In genomic region chr2:84717302-84717701, GRCh38 we compare ENCODE assay signal across 24 cellular contexts.
DNase-seq lines count a peak whose midpoint lies in the region; ATAC-seq and TF ChIP-seq lines count a peak whose summit lies in the region.
"Had no signal": no experiment of that assay in that cellular context is flagged by ENCODE, and none has a peak within 500 bp of the region (broad histone marks: within the 10 kb centered on the region; RNA-seq: fewer than 3 reads in every experiment).

No MANE protein-coding gene starts in this region.

- H3K27ac ChIP-seq in WERI-Rb-1: 0 out of 2 replicates have a peak overlapping the region, but pooled peaks have one; percentile 26
- H3K27ac ChIP-seq: GM23248, PC-9, SJSA1 had no signal

- no peaks in the 10 kb centered on the region for H3K9me3 Mint-ChIP-seq in activated naive CD4-positive, alpha-beta T cell treated with anti-CD3 and anti-CD28 coated beads, Interleukin-2, amount 50 U/mL, for 24 hours
- H3K9me3 Mint-ChIP-seq in naive thymus-derived CD8-positive, alpha-beta T cell: peaks cover 0 to 5% (median 0%) of the 10 kb centered on the region in 9 donors
- no peaks in the 10 kb centered on the region for H3K9me3 Mint-ChIP-seq in activated T-helper 17 cell treated with anti-CD3 and anti-CD28 coated beads, Interleukin-2, amount 50 U/mL, for 72 hours
- H3K9me3 Mint-ChIP-seq: H9 had no signal

- peak overlapping the region; percentile 65 for H3K4me3 Mint-ChIP-seq in activated naive CD4-positive, alpha-beta T cell treated with anti-CD3 and anti-CD28 coated beads, Interleukin-2, amount 50 U/mL, for 24 hours
- H3K4me3 Mint-ChIP-seq in naive thymus-derived CD8-positive, alpha-beta T cell: peak overlapping the region in 9 of 10 donors; percentile 8 to 92 (median 77)
- no peak overlapping the region for H3K4me3 Mint-ChIP-seq in activated T-helper 17 cell treated with anti-CD3 and anti-CD28 coated beads, Interleukin-2, amount 50 U/mL, for 72 hours
- H3K4me3 Mint-ChIP-seq: H9 had no signal

- H3K9me3 ChIP-seq in WERI-Rb-1 (ENCODE audit: severe bottlenecking): no peaks in the 10 kb centered on the region
- H3K9me3 ChIP-seq: SJSA1 had no signal

- H3K27me3 ChIP-seq in WERI-Rb-1 (ENCODE audit: insufficient read depth, low read depth, severe bottlenecking): no peaks in the 10 kb centered on the region
- H3K27me3 ChIP-seq: SJSA1 had no signal

- peak overlapping the region; percentile 75 for H3K27ac Mint-ChIP-seq in activated naive CD4-positive, alpha-beta T cell treated with anti-CD3 and anti-CD28 coated beads, Interleukin-2, amount 50 U/mL, for 24 hours
- H3K27ac Mint-ChIP-seq in naive thymus-derived CD8-positive, alpha-beta T cell: peak overlapping the region; percentile 18 to 95 (median 77)
- H3K27ac Mint-ChIP-seq in activated T-helper 17 cell treated with anti-CD3 and anti-CD28 coated beads, Interleukin-2, amount 50 U/mL, for 72 hours: no peak overlapping the region

- H3K27me3 Mint-ChIP-seq in activated naive CD4-positive, alpha-beta T cell treated with anti-CD3 and anti-CD28 coated beads, Interleukin-2, amount 50 U/mL, for 24 hours: no peaks in the 10 kb centered on the region
- H3K27me3 Mint-ChIP-seq in naive thymus-derived CD8-positive, alpha-beta T cell: no peaks in the 10 kb centered on the region
- no peaks in the 10 kb centered on the region for H3K27me3 Mint-ChIP-seq in activated T-helper 17 cell treated with anti-CD3 and anti-CD28 coated beads, Interleukin-2, amount 50 U/mL, for 72 hours

- ATAC-seq in naive thymus-derived CD8-positive, alpha-beta T cell: no peak
- no peak for ATAC-seq in activated T-helper 17 cell treated with anti-CD3 and anti-CD28 coated beads, Interleukin-2, amount 50 U/mL, for 72 hours (replicated peaks)

- POLR2A ChIA-PET in naive thymus-derived CD8-positive, alpha-beta T cell (lab: Charles Lee): interaction anchor here (1.2 to 1.5 kb wide), 4 partner anchors 10 to 45 kb away, joined by 3 to 4 read pairs (median 3); no protein-coding TSS in a partner anchor

- H3K4me1 Mint-ChIP-seq in activated naive CD4-positive, alpha-beta T cell treated with anti-CD3 and anti-CD28 coated beads, Interleukin-2, amount 50 U/mL, for 24 hours: peaks cover 49% of the 10 kb centered on the region
- H3K4me1 Mint-ChIP-seq in naive thymus-derived CD8-positive, alpha-beta T cell: peaks cover 26 to 72% (median 34%) of the 10 kb centered on the region in 4 donors
- peaks cover 5% of the 10 kb centered on the region for H3K4me1 Mint-ChIP-seq in activated T-helper 17 cell treated with anti-CD3 and anti-CD28 coated beads, Interleukin-2, amount 50 U/mL, for 72 hours
- H3K4me1 Mint-ChIP-seq: H9 had no signal

- DNase-seq in activated naive CD4-positive, alpha-beta T cell treated with Interleukin-2 at 50 U/mL for 16 hours: no peak
- peak; percentile 15 for DNase-seq in NCI-H510A treated with DMSO at 0.1 percent for 48 hours (lab: John Stamatoyannopoulos, UW)
- peak; percentile 27 for DNase-seq in WERI-Rb-1
- no peak for DNase-seq in naive thymus-derived CD8-positive, alpha-beta T cell
- DNase-seq in mucosa of gallbladder (ENCODE audit: low spot score): no peak
- no peak for DNase-seq in SK-N-DZ (ENCODE audit: low spot score)
- DNase-seq: C1 segment of cervical spinal cord, Calu3, DMS153, GM23248, H9, KBM-7, MM.1S, NCI-H1048, NCI-H1417, NCI-H1694 treated with DMSO at 0.1 percent for 48 hours, NCI-H2081, NCI-H2227 treated with DMSO at 0.1 percent for 48 hours, PC-9, Right ventricle myocardium superior, RPMI8226 had no signal

- TF ChIP-seq CTCF in WERI-Rb-1 (IDR thresholded peaks at IDR 0.05; ENCODE audit: low read depth, low read length): no peak

- H3K36me3 Mint-ChIP-seq in activated naive CD4-positive, alpha-beta T cell treated with anti-CD3 and anti-CD28 coated beads, Interleukin-2, amount 50 U/mL, for 24 hours: peaks cover 2% of the 10 kb centered on the region
- peaks cover 0 to 4% (median 0%) of the 10 kb centered on the region in 3 donors for H3K36me3 Mint-ChIP-seq in naive thymus-derived CD8-positive, alpha-beta T cell
- no peaks in the 10 kb centered on the region for H3K36me3 Mint-ChIP-seq in activated T-helper 17 cell treated with anti-CD3 and anti-CD28 coated beads, Interleukin-2, amount 50 U/mL, for 72 hours (ENCODE audit: low read depth)

- H3K36me3 ChIP-seq in WERI-Rb-1: no peaks in the 10 kb centered on the region
- H3K36me3 ChIP-seq: SJSA1 had no signal

- no peak overlapping the region for H3K4me3 ChIP-seq in WERI-Rb-1 (ENCODE audit: low read depth, low read length)
- H3K4me3 ChIP-seq: GM23248, PC-9, SJSA1 had no signal

Comparison
In these comparisons a context has a peak if more than half of its experiments do, and no peak if none do; other contexts are left out.
1. DNase-seq: peak in NCI-H510A treated with DMSO at 0.1 percent for 48 hours (single experiment) and WERI-Rb-1 (single experiment); none in activated naive CD4-positive, alpha-beta T cell treated with Interleukin-2 at 50 U/mL for 16 hours (single experiment), naive thymus-derived CD8-positive, alpha-beta T cell (0 of 10), mucosa of gallbladder (single experiment) and SK-N-DZ (single experiment).